In genomic region chr22:41216984-41217383, GRCh38 we compare ENCODE assay signal across 8 cellular contexts. TPM values are rescaled to one million over a fixed set of nuclear protein-coding genes. Genes with fewer than 3 reads are reported as not detected.
DNase-seq lines count a peak whose midpoint lies in the region; ATAC-seq and TF ChIP-seq lines count a peak whose summit lies in the region.

No MANE protein-coding gene starts in this region.

- H3K9me2 ChIP-seq in GM23248 (ENCODE audit: insufficient read depth): no peaks in the 10 kb centered on the region

- peak overlapping the region; percentile 68 for H3K9ac ChIP-seq in GM23248

- H3F3A ChIP-seq in GM23248 (ENCODE audit: insufficient read depth): peaks cover 10% of the 10 kb centered on the region

- H3K27ac ChIP-seq in GM23248 (peak overlapping the region; percentile 88), esophagus muscularis mucosa (replicated peaks in 1 of 4) (peak overlapping the region; percentile 83 to 86 (median 84)), prostate gland (peak overlapping the region; percentile 56 to 61)

- H3K4me1 ChIP-seq in GM23248 (ENCODE audit: insufficient read depth) (peaks cover 14% of the 10 kb centered on the region), esophagus muscularis mucosa (peaks cover 20 to 33% (median 30%) of the 10 kb centered on the region in 4 donors), prostate gland (replicated peaks) (no peaks in the 10 kb centered on the region)

- H3K4me3 ChIP-seq in GM23248 (peak overlapping the region; percentile 54), esophagus muscularis mucosa (peak overlapping the region; percentile 24 to 37 (median 32)), prostate gland (no peak overlapping the region)

- DNase-seq in GM23248 (peak; percentile 32), SHP77 treated with DMSO at 0.1 percent for 48 hours (lab: John Stamatoyannopoulos, UW) (peak; percentile 48), esophagus muscularis mucosa (ENCODE audit: extremely low spot score) (no peak), prostate gland (ENCODE audit: low spot score) (no peak), 8988T (no peak), NCI-H2081 treated with DMSO at 0.1 percent for 48 hours (lab: John Stamatoyannopoulos, UW) (no peak)

- peak overlapping the region; percentile 66 for H2AFZ ChIP-seq in GM23248

- intact Hi-C loops in esophagus muscularis mucosa (cut with DNase I): no loop called here
- intact Hi-C loops in prostate gland (cut with DNase I): no loop called here

- ATAC-seq in GM18517 (IDR thresholded peaks at IDR 0.05; ENCODE audit: unreplicated experiment): no peak
- ATAC-seq in HG03354 (IDR thresholded peaks at IDR 0.05; ENCODE audit: poor library complexity, severe bottlenecking, unreplicated experiment): no peak

- H3K36me3 ChIP-seq in GM23248 (ENCODE audit: low read depth): peaks cover 9% of the 10 kb centered on the region
- peaks cover 18 to 73% (median 57%) of the 10 kb centered on the region in 4 donors for H3K36me3 ChIP-seq in esophagus muscularis mucosa
- peaks cover 0 to 3% of the 10 kb centered on the region in 2 donors for H3K36me3 ChIP-seq in prostate gland

- in situ Hi-C loops in GM23248 (cut with MboI): no loop called here

- TF ChIP-seq EP300 in esophagus muscularis mucosa (IDR thresholded peaks at IDR 0.05): no peak

- H3K9me3 ChIP-seq in GM23248 (ENCODE audit: low read depth): no peaks in the 10 kb centered on the region
- no peaks in the 10 kb centered on the region for H3K9me3 ChIP-seq in esophagus muscularis mucosa
- H3K9me3 ChIP-seq in prostate gland: no peaks in the 10 kb centered on the region

- 77% methylated on average over 12 to 13 of the region's 13 CpGs for WGBS in GM23248 (ENCODE audit: low coverage in 1 of 2, low lambda C conversion rate in 2 of 2, missing lambda C conversion rate in 2 of 2), 2 experiments
- WGBS in esophagus muscularis mucosa: 66% methylated on average over 6 of the region's 13 CpGs
- WGBS in prostate gland: 59% methylated on average over 11 of the region's 13 CpGs

- H3K27me3 ChIP-seq in GM23248 (replicated peaks; ENCODE audit: insufficient read depth) (no peaks in the 10 kb centered on the region), esophagus muscularis mucosa (no peaks in the 10 kb centered on the region), prostate gland (replicated peaks; ENCODE audit: insufficient read depth) (no peaks in the 10 kb centered on the region)

- H4K20me1 ChIP-seq in GM23248 (ENCODE audit: insufficient read depth): no peaks in the 10 kb centered on the region

- TF ChIP-seq CTCF in esophagus muscularis mucosa (IDR thresholded peaks at IDR 0.05) (no peak), prostate gland (IDR thresholded peaks at IDR 0.05) (no peak)

- no peaks in the 10 kb centered on the region for H3K79me2 ChIP-seq in GM23248 (ENCODE audit: insufficient read depth)

- H3K4me2 ChIP-seq in GM23248 (ENCODE audit: unreplicated experiment): peak overlapping the region; percentile 65

- TF ChIP-seq POLR2A in esophagus muscularis mucosa (IDR thresholded peaks at IDR 0.05; ENCODE audit: low read depth) (no peak), prostate gland (IDR thresholded peaks at IDR 0.05) (no peak)

RNA-seq across cellular contexts. Expression of gene L3MBTL2, which starts 11.9 kb away (rescaled TPM):
- total RNA-seq in GM23248 (2014; rRNA removed; shearing (Covaris generic)): 19.1 and 24.1 TPM in 2 replicates
- polyA plus RNA-seq in GM23248 (2016; fragmentation: Nextera tagmentation; extraction: Ambion mirVana): 16.8 and 16.9 TPM in 2 replicates
- 10 to 100 TPM; 17.4 to 29.9 (median 22.4) TPM for total RNA-seq in esophagus muscularis mucosa
- total RNA-seq in prostate gland: 10 to 100 TPM; 25.4 to 37.7 TPM

RNA-seq across cellular contexts. Expression of gene CHADL, which starts 23.7 kb away (rescaled TPM):
- 0.22 and 1.1 TPM in 2 replicates for total RNA-seq in GM23248 (2014; rRNA removed; shearing (Covaris generic))
- polyA plus RNA-seq in GM23248 (2016; fragmentation: Nextera tagmentation; extraction: Ambion mirVana): 0.30 and 0.88 TPM in 2 replicates
- total RNA-seq in esophagus muscularis mucosa (10 to 100 TPM in 2 of 4 donors, 1 to 10 TPM in 2; 7.5 to 13.2 (median 10.3) TPM), prostate gland (10 to 100 TPM in 1 of 2 donors, 1 to 10 TPM in 1; 8.2 to 19.0 TPM)

Comparison
In these comparisons a context has a peak if more than half of its experiments do, and no peak if none do; other contexts are left out.
1. DNase-seq: peak in GM23248 (single experiment) and SHP77 treated with DMSO at 0.1 percent for 48 hours (single experiment); none in esophagus muscularis mucosa (single experiment), prostate gland (single experiment), 8988T (single experiment) and NCI-H2081 treated with DMSO at 0.1 percent for 48 hours (single experiment).
2. H3K4me3 ChIP-seq: peak in GM23248 (single experiment) and esophagus muscularis mucosa (4 of 4); none in prostate gland (0 of 2).
3. Peak in every context shown above with its lines, with median percentiles within 50 percentile points of each other: H3K27ac ChIP-seq.